ENCODE assay signal across 9 cellular contexts in genomic region chr16:88936008-88936912, GRCh38. TPM values are rescaled to one million over a fixed set of nuclear protein-coding genes. Genes with fewer than 3 reads are reported as not detected.
DNase-seq lines count a peak whose midpoint lies in the region; ATAC-seq and TF ChIP-seq lines count a peak whose summit lies in the region.
"Had no signal": no experiment of that assay in that cellular context is flagged by ENCODE, and none has a peak within 500 bp of the region (broad histone marks: within the 10 kb centered on the region; RNA-seq: fewer than 3 reads in every experiment).

No MANE protein-coding gene starts in this region.

- POLR2A ChIA-PET in PC-3 (lab: Charles Lee; ENCODE audit: unreplicated experiment) = no interaction called here

- no peak overlapping the region for H3K27ac ChIP-seq in PC-3 (ENCODE audit: low read length)
- peak overlapping the region; percentile 59 to 95 (median 90) for H3K27ac ChIP-seq in heart right ventricle
- H3K27ac ChIP-seq in suprapubic skin = peak overlapping the region; percentile 39

- intact Hi-C loops in PC-3 (cut with micrococcal nuclease) = no loop called here
- intact Hi-C loops in heart right ventricle (cut with DNase I) = loop anchor here in 3 of 10 donors (5.0 kb wide), 3 partner anchors 44 to 119 kb away; no protein-coding TSS in a partner anchor

- H3K9ac ChIP-seq in PC-3 (ENCODE audit: low read length) = no peak overlapping the region

- H3K27me3 ChIP-seq in PC-3 (ENCODE audit: low read length) (peaks cover 18% of the 10 kb centered on the region), heart right ventricle (peaks cover 0 to 26% (median 8%) of the 10 kb centered on the region in 7 donors), suprapubic skin (peaks cover 62% of the 10 kb centered on the region)

- H3K4me1 ChIP-seq in PC-3 (ENCODE audit: insufficient read depth, low read length) (no peaks in the 10 kb centered on the region), heart right ventricle (peaks cover 25 to 67% (median 51%) of the 10 kb centered on the region in 9 donors), suprapubic skin (peaks cover 55% of the 10 kb centered on the region)

- BruUV-seq in PC-3 (replicated peaks; lab: Mats Ljungman, UMichigan) = no TSS peak

- ATAC-seq in PC-3 (peak; percentile 24; the same call in 1 of the 2 replicates), heart right ventricle (peak in 7 of 8 donors; percentile 1 to 21 (median 14))
- ATAC-seq: activated naive CD8-positive, alpha-beta T cell treated with anti-CD3 and anti-CD28 coated beads, Interleukin-2, amount 50 U/mL, for 24 hours had no signal

- DNase-seq in NCI-H526 (lab: John Stamatoyannopoulos, UW) (peak; percentile 7 to 21), NCI-H526 treated with DMSO at 0.1 percent for 48 hours (lab: John Stamatoyannopoulos, UW) (no peak), PC-3 (peak; percentile 18), heart right ventricle (peak; percentile 53 to 60), suprapubic skin (ENCODE audit: low spot score in 2 of 2) (no peak), SK-N-DZ (ENCODE audit: low spot score) (no peak), superior temporal gyrus (ENCODE audit: extremely low spot score) (no peak)
- no peak for DNase-seq in activated CD4-positive, CD25-positive, alpha-beta regulatory T cell treated with anti-CD3 and anti-CD28 coated beads, Interleukin-2, amount 50 U/mL, for 72 hours
- DNase-seq: activated naive CD8-positive, alpha-beta T cell treated with anti-CD3 and anti-CD28 coated beads, Interleukin-2, amount 50 U/mL, for 24 hours had no signal

- TF ChIP-seq CTCF in PC-3 (conservative IDR thresholded peaks at IDR 0.05; ENCODE audit: low read depth, low read length) (0 out of 2 replicates have a peak, but pooled peaks have one; percentile 18), heart right ventricle (IDR thresholded peaks at IDR 0.05) (no peak), suprapubic skin (IDR thresholded peaks at IDR 0.05) (no peak)

- H3K4me3 ChIP-seq in PC-3 (ENCODE audit: low read length) = no peak overlapping the region
- H3K4me3 ChIP-seq in heart right ventricle = peak overlapping the region in 8 of 10 donors; percentile 11 to 34 (median 26)
- no peak overlapping the region for H3K4me3 ChIP-seq in suprapubic skin

- no peak overlapping the region for H3K4me2 ChIP-seq in PC-3 (ENCODE audit: low read length)

- H3K79me2 ChIP-seq in PC-3 (ENCODE audit: low read length) = no peaks in the 10 kb centered on the region

- no peaks in the 10 kb centered on the region for H3K9me2 ChIP-seq in PC-3 (replicated peaks; ENCODE audit: low read length)

- H3K9me3 ChIP-seq in PC-3 (ENCODE audit: low read length) = no peaks in the 10 kb centered on the region
- H3K9me3 ChIP-seq in heart right ventricle = no peaks in the 10 kb centered on the region
- H3K9me3 ChIP-seq in suprapubic skin = no peaks in the 10 kb centered on the region

- H2AFZ ChIP-seq in PC-3 (ENCODE audit: low read length) = no peak overlapping the region

- no peaks in the 10 kb centered on the region for H3F3A ChIP-seq in PC-3 (ENCODE audit: low read length, unreplicated experiment)

- H3K36me3 ChIP-seq in PC-3 (ENCODE audit: low read depth, low read length) = no peaks in the 10 kb centered on the region
- no peaks in the 10 kb centered on the region for H3K36me3 ChIP-seq in heart right ventricle
- no peaks in the 10 kb centered on the region for H3K36me3 ChIP-seq in suprapubic skin

- no peaks in the 10 kb centered on the region for H4K20me1 ChIP-seq in PC-3 (ENCODE audit: low read length)

- no peak for TF ChIP-seq POLR2A in suprapubic skin (IDR thresholded peaks at IDR 0.05)

- CTCF ChIA-PET in PC-3 (lab: Charles Lee) = no interaction called here

- TF ChIP-seq EP300 in suprapubic skin (IDR thresholded peaks at IDR 0.05) = no peak

- 36 to 46% methylated on average over 38 of the region's 38 CpGs for WGBS in heart right ventricle, 2 donors
- 7% methylated on average over 8 of the region's 38 CpGs for WGBS in suprapubic skin

RNA-seq across cellular contexts. Expression of gene CBFA2T3, which starts 40.7 kb away (rescaled TPM):
- total RNA-seq in PC-3 (2014; rRNA removed) = not detected in 2 replicates
- total RNA-seq in heart right ventricle = 10 to 100 TPM in 2 of 10 donors, 1 to 10 TPM in 8; 3.1 to 14.9 (median 6.1) TPM
- 10 to 100 TPM in 1 of 2 donors, 1 to 10 TPM in 1; 6.0 to 17.6 TPM for polyA plus RNA-seq in heart right ventricle
- 1 to 10 TPM; 1.5 to 6.6 (median 2.9) TPM for total RNA-seq in suprapubic skin
- polyA plus RNA-seq in SK-N-DZ (2014; cell fraction: cytosol; rRNA removed) = not detected in 2 replicates
- 0.24 and 0.28 TPM in 2 replicates for polyA plus RNA-seq in SK-N-DZ (2014; cell fraction: nucleus; rRNA removed)

Comparison
In these comparisons a context has a peak if more than half of its experiments do, and no peak if none do; other contexts are left out.
1. DNase-seq: peak in NCI-H526 (2 of 2), PC-3 (single experiment) and heart right ventricle (2 of 2); none in NCI-H526 treated with DMSO at 0.1 percent for 48 hours (single experiment), suprapubic skin (0 of 2), activated CD4-positive, CD25-positive, alpha-beta regulatory T cell treated with anti-CD3 and anti-CD28 coated beads, Interleukin-2, amount 50 U/mL, for 72 hours (single experiment), SK-N-DZ (single experiment) and superior temporal gyrus (single experiment).
2. H3K4me3 ChIP-seq: peak in heart right ventricle (8 of 10); none in PC-3 (single experiment) and suprapubic skin (single experiment).